Comparison of ENCODE assay signal across 18 cellular contexts in the genomic region with DNA sequence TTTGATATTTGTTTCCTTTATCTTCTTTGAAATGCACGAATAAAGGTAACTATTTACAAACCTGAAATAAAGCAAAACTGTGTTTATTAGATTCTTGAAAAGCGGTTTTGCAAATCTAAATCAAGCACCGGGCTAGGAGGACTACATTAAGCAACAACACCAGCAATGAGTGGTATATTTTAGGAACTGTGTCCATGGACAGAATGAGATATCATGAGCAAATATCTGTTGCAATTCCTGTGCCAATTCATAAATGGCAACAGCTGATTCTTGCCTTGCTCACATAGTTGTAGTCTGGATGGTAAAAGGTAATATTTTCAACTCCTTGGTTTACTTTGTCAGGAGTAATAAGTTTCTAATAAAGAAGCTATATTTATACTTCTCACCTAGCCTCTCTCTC.
"Had no signal": no experiment of that assay in that cellular context is flagged by ENCODE, and none has a peak within 500 bp of the region (broad histone marks: within the 10 kb centered on the region; RNA-seq: fewer than 3 reads in every experiment).

No MANE protein-coding gene starts in this region.

- H3K9me3 ChIP-seq: left ventricle myocardium inferior, lower lobe of right lung, neutrophil, stomach, thoracic aorta, transverse colon had no signal

- H3K27me3 Mint-ChIP-seq: memory B cell, naive B cell had no signal

- H3K4me3 Mint-ChIP-seq: memory B cell, mesothelial cell of epicardium, naive B cell had no signal

- H3K9me3 Mint-ChIP-seq: memory B cell, mesothelial cell of epicardium, naive B cell had no signal

- H3K27me3 ChIP-seq: neutrophil, stomach, transverse colon had no signal

- H3K27ac Mint-ChIP-seq: memory B cell, mesothelial cell of epicardium had no signal

- DNase-seq: effector memory CD4-positive, alpha-beta T cell; kidney; left cardiac atrium; left ventricle myocardium inferior; lower lobe of right lung; naive B cell; stimulated activated CD4-positive, alpha-beta T cell treated with anti-CD3 and anti-CD28 coated beads, Interleukin-12 subunit alpha, Interleukin-12 subunit beta, amount 100 ng/mL, for 4 hours; stimulated activated naive CD4-positive, alpha-beta T cell; stomach; substantia nigra; transverse colon had no signal

- ATAC-seq: esophagus mucosa, left cardiac atrium, lower lobe of right lung, sciatic nerve had no signal

- H3K36me3 Mint-ChIP-seq: mesothelial cell of epicardium, naive B cell had no signal

- H3K4me3 ChIP-seq: left ventricle myocardium inferior, lower lobe of right lung, skin epidermis, stomach, thoracic aorta, transverse colon had no signal

- H3K36me3 ChIP-seq: left ventricle myocardium inferior, lower lobe of right lung, neutrophil, stomach, thoracic aorta, transverse colon had no signal

- H3K27ac ChIP-seq: left ventricle myocardium inferior, lower lobe of right lung, neutrophil, skin epidermis, stomach, thoracic aorta, transverse colon had no signal
